In genomic region chr9:89549031-89549644, GRCh38 we compare ENCODE assay signal across 8 cellular contexts. TPM values are rescaled to one million over a fixed set of nuclear protein-coding genes. Genes with fewer than 3 reads are reported as not detected.
DNase-seq lines count a peak whose midpoint lies in the region; ATAC-seq and TF ChIP-seq lines count a peak whose summit lies in the region.

No MANE protein-coding gene starts in this region.

- DNase-seq in ELR (ENCODE audit: low read depth) (peak; percentile 42), LNCaP clone FGC (ENCODE audit: low read depth) (peak; percentile 36), SK-MEL-5 (ENCODE audit: low read depth, low spot score) (peak; percentile 77), globus pallidus (ENCODE audit: low spot score) (peak; percentile 87), posterior cingulate gyrus (peak; percentile 54 to 97 (median 83)), uterus (peak; percentile 47 to 62)
- peak; percentile 80 for DNase-seq in activated gamma-delta T cell treated with anti-CD3 and anti-CD28 coated beads, Interleukin-2, amount 50 U/mL, for 16 hours (ENCODE audit: low read depth)

- no peak for TF ChIP-seq POLR2A in uterus (IDR thresholded peaks at IDR 0.05)

- H3K27ac ChIP-seq in uterus: no peak overlapping the region

- H3K9me3 ChIP-seq in uterus: peaks cover 0 to 6% of the 10 kb centered on the region in 2 donors

- H3K36me3 ChIP-seq in uterus: no peaks in the 10 kb centered on the region

- ATAC-seq in GM21786 (IDR thresholded peaks at IDR 0.05; ENCODE audit: unreplicated experiment): peak; percentile 86

- H3K4me3 ChIP-seq in LNCaP clone FGC (ENCODE audit: low read depth, low read length) (no peak overlapping the region), uterus (no peak overlapping the region)

- in situ Hi-C loops in SK-MEL-5 (cut with HindIII; ENCODE audit: low pct_unique_long_range_greater_than_20kb, low sequenced_read_pairs): no loop called here

- TF ChIP-seq CTCF in LNCaP clone FGC (IDR thresholded peaks at IDR 0.05; ENCODE audit: control insufficient read depth, extremely low read depth, insufficient read depth) (peak; percentile 94), uterus (IDR thresholded peaks at IDR 0.05) (peak; percentile 53 to 78 (median 68))

- no peaks in the 10 kb centered on the region for H3K27me3 ChIP-seq in uterus

- intact Hi-C loops in posterior cingulate gyrus (cut with DNase I) (loop anchor here (2.0 to 5.0 kb wide), 3 partner anchors 52 to 230 kb away; partner anchors contain the start of genes SECISBP2 and SEMA4D), uterus (cut with DNase I; ENCODE audit: low total_unique reads) (no loop called here)

- H3K4me1 ChIP-seq in uterus: no peaks in the 10 kb centered on the region

RNA-seq across cellular contexts. Expression of gene SEMA4D, which starts 51.2 kb away (rescaled TPM):
- 0.98 and 1.3 TPM in 2 replicates for total RNA-seq in SK-MEL-5 (2014; rRNA removed; shearing (Covaris generic))
- polyA plus RNA-seq in SK-MEL-5 (2015; cell fraction: cytosol; rRNA removed): 5.5 and 7.7 TPM in 2 replicates
- polyA plus RNA-seq in SK-MEL-5 (2015; cell fraction: nucleus; rRNA removed): 9.3 and 12.7 TPM in 2 replicates
- 10 to 100 TPM in 2 of 4 donors, 1 to 10 TPM in 2; 1.5 to 27.8 (median 11.6) TPM for total RNA-seq in uterus

RNA-seq across cellular contexts. Expression of gene GADD45G, which starts 55.7 kb away (rescaled TPM):
- total RNA-seq in SK-MEL-5 (2014; rRNA removed; shearing (Covaris generic)): not detected in 2 replicates
- polyA plus RNA-seq in SK-MEL-5 (2015; cell fraction: cytosol; rRNA removed): not detected in 2 replicates
- not detected in 2 replicates for polyA plus RNA-seq in SK-MEL-5 (2015; cell fraction: nucleus; rRNA removed)
- total RNA-seq in uterus: 10 to 100 TPM in 3 of 4 donors, under 1 TPM in 1; 0.88 to 91.2 (median 15.3) TPM

Comparison
In these comparisons a context has a peak if more than half of its experiments do, and no peak if none do; other contexts are left out.
1. DNase-seq: peak in every context shown above with its lines; median percentile 87 in globus pallidus; 83 in posterior cingulate gyrus; 80 in activated gamma-delta T cell treated with anti-CD3 and anti-CD28 coated beads, Interleukin-2, amount 50 U/mL, for 16 hours; 77 in SK-MEL-5; 54 in uterus; 42 in ELR; 36 in LNCaP clone FGC.